3 cellular contexts compared by ENCODE assay signal in the genomic region with DNA sequence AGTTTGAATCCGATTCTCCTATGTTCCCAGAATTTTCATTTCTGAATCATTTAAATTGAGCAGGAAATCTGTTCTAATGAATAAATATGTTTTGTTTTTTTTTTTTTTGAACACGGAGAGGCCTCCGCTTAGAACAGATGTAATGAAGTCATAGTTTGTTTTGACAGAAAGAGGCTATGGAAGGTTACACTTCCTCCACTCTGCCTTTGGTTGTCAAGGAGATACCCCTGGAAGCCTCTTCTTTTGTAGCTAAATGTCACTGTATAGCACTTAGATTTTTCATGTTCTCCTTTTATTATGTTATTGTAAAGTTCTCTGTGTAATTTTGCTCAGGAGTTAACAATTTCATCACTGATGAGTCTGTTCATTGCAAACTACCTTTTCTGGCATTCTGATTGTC.
TF ChIP-seq lines count a peak whose summit lies in the region.

No MANE protein-coding gene starts in this region.

TF ChIP-seq in endothelial cell of umbilical vein, 7 proteins besides CTCF, POLR2A, EP300 and RAD21 (continued from another document):
- TF ChIP-seq GATA2 (IDR thresholded peaks at IDR 0.05; ENCODE audit: insufficient read depth, insufficient read length, low read depth, low read length), result no peak
TF ChIP-seq in endothelial cell of umbilical vein: peak in this region for 0.

TF ChIP-seq in neural cell, 6 proteins besides CTCF, POLR2A, EP300 and RAD21:
- TF ChIP-seq, protein P1, sequence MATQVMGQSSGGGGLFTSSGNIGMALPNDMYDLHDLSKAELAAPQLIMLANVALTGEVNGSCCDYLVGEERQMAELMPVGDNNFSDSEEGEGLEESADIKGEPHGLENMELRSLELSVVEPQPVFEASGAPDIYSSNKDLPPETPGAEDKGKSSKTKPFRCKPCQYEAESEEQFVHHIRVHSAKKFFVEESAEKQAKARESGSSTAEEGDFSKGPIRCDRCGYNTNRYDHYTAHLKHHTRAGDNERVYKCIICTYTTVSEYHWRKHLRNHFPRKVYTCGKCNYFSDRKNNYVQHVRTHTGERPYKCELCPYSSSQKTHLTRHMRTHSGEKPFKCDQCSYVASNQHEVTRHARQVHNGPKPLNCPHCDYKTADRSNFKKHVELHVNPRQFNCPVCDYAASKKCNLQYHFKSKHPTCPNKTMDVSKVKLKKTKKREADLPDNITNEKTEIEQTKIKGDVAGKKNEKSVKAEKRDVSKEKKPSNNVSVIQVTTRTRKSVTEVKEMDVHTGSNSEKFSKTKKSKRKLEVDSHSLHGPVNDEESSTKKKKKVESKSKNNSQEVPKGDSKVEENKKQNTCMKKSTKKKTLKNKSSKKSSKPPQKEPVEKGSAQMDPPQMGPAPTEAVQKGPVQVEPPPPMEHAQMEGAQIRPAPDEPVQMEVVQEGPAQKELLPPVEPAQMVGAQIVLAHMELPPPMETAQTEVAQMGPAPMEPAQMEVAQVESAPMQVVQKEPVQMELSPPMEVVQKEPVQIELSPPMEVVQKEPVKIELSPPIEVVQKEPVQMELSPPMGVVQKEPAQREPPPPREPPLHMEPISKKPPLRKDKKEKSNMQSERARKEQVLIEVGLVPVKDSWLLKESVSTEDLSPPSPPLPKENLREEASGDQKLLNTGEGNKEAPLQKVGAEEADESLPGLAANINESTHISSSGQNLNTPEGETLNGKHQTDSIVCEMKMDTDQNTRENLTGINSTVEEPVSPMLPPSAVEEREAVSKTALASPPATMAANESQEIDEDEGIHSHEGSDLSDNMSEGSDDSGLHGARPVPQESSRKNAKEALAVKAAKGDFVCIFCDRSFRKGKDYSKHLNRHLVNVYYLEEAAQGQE (IDR thresholded peaks at IDR 0.05; ENCODE audit: borderline replicate concordance), result peak; percentile 26
- TF ChIP-seq POLR2AphosphoS5 (IDR thresholded peaks at IDR 0.05) (peak; percentile 67), MXI1 (conservative IDR thresholded peaks at IDR 0.05; ENCODE audit: poor library complexity, severe bottlenecking) (no peak)

TF ChIP-seq in SK-N-SH treated with all-trans-retinoic acid at 6 μM for 48 hours, 23 proteins besides CTCF, POLR2A, EP300 and RAD21:
- TF ChIP-seq, protein P2, sequence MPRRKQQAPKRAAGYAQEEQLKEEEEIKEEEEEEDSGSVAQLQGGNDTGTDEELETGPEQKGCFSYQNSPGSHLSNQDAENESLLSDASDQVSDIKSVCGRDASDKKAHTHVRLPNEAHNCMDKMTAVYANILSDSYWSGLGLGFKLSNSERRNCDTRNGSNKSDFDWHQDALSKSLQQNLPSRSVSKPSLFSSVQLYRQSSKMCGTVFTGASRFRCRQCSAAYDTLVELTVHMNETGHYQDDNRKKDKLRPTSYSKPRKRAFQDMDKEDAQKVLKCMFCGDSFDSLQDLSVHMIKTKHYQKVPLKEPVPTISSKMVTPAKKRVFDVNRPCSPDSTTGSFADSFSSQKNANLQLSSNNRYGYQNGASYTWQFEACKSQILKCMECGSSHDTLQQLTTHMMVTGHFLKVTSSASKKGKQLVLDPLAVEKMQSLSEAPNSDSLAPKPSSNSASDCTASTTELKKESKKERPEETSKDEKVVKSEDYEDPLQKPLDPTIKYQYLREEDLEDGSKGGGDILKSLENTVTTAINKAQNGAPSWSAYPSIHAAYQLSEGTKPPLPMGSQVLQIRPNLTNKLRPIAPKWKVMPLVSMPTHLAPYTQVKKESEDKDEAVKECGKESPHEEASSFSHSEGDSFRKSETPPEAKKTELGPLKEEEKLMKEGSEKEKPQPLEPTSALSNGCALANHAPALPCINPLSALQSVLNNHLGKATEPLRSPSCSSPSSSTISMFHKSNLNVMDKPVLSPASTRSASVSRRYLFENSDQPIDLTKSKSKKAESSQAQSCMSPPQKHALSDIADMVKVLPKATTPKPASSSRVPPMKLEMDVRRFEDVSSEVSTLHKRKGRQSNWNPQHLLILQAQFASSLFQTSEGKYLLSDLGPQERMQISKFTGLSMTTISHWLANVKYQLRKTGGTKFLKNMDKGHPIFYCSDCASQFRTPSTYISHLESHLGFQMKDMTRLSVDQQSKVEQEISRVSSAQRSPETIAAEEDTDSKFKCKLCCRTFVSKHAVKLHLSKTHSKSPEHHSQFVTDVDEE (CRISPR knock-in tag; IDR thresholded peaks at IDR 0.05), result no peak
- TF ChIP-seq ESRRG (CRISPR knock-in tag; IDR thresholded peaks at IDR 0.05) (no peak), ISL1 (CRISPR knock-in tag; IDR thresholded peaks at IDR 0.05) (no peak), BACH2 (CRISPR knock-in tag; IDR thresholded peaks at IDR 0.05; ENCODE audit: borderline replicate concordance) (no peak), RARB (CRISPR knock-in tag; IDR thresholded peaks at IDR 0.05) (no peak), PPARA (CRISPR knock-in tag; IDR thresholded peaks at IDR 0.05; ENCODE audit: borderline replicate concordance) (no peak), ZFP30 (CRISPR knock-in tag; IDR thresholded peaks at IDR 0.05) (no peak), ZC3H10 (CRISPR knock-in tag; IDR thresholded peaks at IDR 0.05) (no peak), CSDC2 (CRISPR knock-in tag; IDR thresholded peaks at IDR 0.05) (no peak), PATZ1 (CRISPR knock-in tag; IDR thresholded peaks at IDR 0.05; ENCODE audit: borderline replicate concordance) (no peak), TOX (CRISPR knock-in tag; IDR thresholded peaks at IDR 0.05; ENCODE audit: borderline replicate concordance) (no peak), SNAI2 (CRISPR knock-in tag; IDR thresholded peaks at IDR 0.05) (no peak), ZNF565 (CRISPR knock-in tag; conservative IDR thresholded peaks at IDR 0.05; ENCODE audit: low read depth) (no peak), OSR1 (CRISPR knock-in tag; IDR thresholded peaks at IDR 0.05) (no peak), ZNF8 (CRISPR knock-in tag; IDR thresholded peaks at IDR 0.05) (no peak)
- TF ChIP-seq, protein P3, sequence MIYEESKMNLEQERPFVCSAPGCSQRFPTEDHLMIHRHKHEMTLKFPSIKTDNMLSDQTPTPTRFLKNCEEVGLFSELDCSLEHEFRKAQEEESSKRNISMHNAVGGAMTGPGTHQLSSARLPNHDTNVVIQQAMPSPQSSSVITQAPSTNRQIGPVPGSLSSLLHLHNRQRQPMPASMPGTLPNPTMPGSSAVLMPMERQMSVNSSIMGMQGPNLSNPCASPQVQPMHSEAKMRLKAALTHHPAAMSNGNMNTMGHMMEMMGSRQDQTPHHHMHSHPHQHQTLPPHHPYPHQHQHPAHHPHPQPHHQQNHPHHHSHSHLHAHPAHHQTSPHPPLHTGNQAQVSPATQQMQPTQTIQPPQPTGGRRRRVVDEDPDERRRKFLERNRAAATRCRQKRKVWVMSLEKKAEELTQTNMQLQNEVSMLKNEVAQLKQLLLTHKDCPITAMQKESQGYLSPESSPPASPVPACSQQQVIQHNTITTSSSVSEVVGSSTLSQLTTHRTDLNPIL (CRISPR knock-in tag; IDR thresholded peaks at IDR 0.05; ENCODE audit: low read depth), result no peak
- TF ChIP-seq, protein P4, sequence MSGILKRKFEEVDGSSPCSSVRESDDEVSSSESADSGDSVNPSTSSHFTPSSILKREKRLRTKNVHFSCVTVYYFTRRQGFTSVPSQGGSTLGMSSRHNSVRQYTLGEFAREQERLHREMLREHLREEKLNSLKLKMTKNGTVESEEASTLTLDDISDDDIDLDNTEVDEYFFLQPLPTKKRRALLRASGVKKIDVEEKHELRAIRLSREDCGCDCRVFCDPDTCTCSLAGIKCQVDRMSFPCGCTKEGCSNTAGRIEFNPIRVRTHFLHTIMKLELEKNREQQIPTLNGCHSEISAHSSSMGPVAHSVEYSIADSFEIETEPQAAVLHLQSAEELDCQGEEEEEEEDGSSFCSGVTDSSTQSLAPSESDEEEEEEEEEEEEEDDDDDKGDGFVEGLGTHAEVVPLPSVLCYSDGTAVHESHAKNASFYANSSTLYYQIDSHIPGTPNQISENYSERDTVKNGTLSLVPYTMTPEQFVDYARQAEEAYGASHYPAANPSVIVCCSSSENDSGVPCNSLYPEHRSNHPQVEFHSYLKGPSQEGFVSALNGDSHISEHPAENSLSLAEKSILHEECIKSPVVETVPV (CRISPR knock-in tag; IDR thresholded peaks at IDR 0.05), result no peak
